Comparison of ENCODE assay signal across 14 cellular contexts in the genomic region with DNA sequence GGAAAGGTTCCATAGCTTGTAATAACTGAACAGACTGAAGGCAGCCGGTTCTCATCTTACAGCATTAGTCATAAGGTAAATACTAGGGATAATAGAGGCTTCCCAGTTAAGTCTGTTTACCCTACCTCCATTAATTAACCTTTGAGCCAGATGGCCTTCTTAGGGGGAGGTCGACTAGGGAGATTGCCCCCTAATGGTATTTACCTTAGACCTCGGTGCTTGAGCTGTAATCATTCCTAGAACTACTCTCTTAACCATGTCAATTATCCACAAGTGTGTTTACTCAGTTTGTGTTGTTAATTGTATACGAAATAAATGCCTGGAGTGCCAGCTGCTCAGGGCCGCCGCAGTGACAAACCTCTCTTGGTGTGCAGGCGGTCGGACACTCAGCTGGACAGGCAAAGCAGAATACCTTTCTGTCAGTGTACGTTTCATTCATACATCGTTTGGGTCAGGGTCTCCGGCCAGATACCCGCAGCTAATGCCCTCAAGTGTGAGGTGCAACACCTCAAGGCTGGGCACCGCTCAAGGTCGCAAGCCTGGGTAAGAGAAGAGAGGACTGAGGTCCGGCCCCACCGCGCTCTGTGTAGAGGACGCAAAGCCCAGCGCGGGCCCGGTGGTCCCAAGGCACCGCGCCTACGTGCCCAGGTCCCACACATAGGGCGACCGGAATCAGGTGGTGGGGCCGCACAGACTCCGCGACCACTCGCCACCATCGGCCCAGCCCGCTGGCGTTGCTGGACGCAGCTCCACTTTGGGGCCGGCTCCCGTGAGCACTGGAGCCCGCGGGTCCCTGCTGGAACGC.
DNase-seq lines count a peak whose midpoint lies in the region; ATAC-seq, FAIRE-seq and TF ChIP-seq lines count a peak whose summit lies in the region.
"Had no signal": no experiment of that assay in that cellular context is flagged by ENCODE, and none has a peak within 500 bp of the region (broad histone marks: within the 10 kb centered on the region; RNA-seq: fewer than 3 reads in every experiment).

No MANE protein-coding gene starts in this region.

- H3K4me3 ChIP-seq in skeletal muscle cell (ENCODE audit: low read depth, low read length), result peak overlapping the region; percentile 43
- H3K4me3 ChIP-seq: GM12878, hepatocyte had no signal

- H3K4me1 Mint-ChIP-seq in T-helper 1 cell treated with Interleukin-12 subunit alpha and Interleukin-12 subunit beta and Interleukin-4 antibody, amounts not matched to agents 30 μg/mL and 1 μg/mL, for 36 hours (ENCODE audit: low read depth), result peaks cover 1% of the 10 kb centered on the region
- H3K4me1 Mint-ChIP-seq in central memory CD8-positive, alpha-beta T cell, result peaks cover 8% of the 10 kb centered on the region
- no peaks in the 10 kb centered on the region for H3K4me1 Mint-ChIP-seq in endothelial cell (ENCODE audit: unreplicated experiment)
- H3K4me1 Mint-ChIP-seq: nephron progenitor cell had no signal

- FAIRE-seq in G401.6 (lab: Jason Lieb, UNC), result peak; percentile 95
- FAIRE-seq in GM12892 (lab: Jason Lieb, UNC), result no peak
- FAIRE-seq: GM12878 had no signal

- no peak for TF ChIP-seq CTCF in endothelial cell (IDR thresholded peaks at IDR 0.05; ENCODE audit: unreplicated experiment)

- H3K36me3 Mint-ChIP-seq in T-helper 1 cell treated with Interleukin-12 subunit alpha and Interleukin-12 subunit beta and Interleukin-4 antibody, amounts not matched to agents 30 μg/mL and 1 μg/mL, for 36 hours (ENCODE audit: low read depth), result no peaks in the 10 kb centered on the region
- peaks cover 11% of the 10 kb centered on the region for H3K36me3 Mint-ChIP-seq in central memory CD8-positive, alpha-beta T cell (ENCODE audit: insufficient read depth)
- peaks cover 3% of the 10 kb centered on the region for H3K36me3 Mint-ChIP-seq in endothelial cell (ENCODE audit: low read depth, unreplicated experiment)

- peaks cover 5% of the 10 kb centered on the region for H3K27me3 Mint-ChIP-seq in T-helper 1 cell treated with Interleukin-12 subunit alpha and Interleukin-12 subunit beta and Interleukin-4 antibody, amounts not matched to agents 30 μg/mL and 1 μg/mL, for 36 hours (ENCODE audit: low read depth)
- no peaks in the 10 kb centered on the region for H3K27me3 Mint-ChIP-seq in central memory CD8-positive, alpha-beta T cell
- no peaks in the 10 kb centered on the region for H3K27me3 Mint-ChIP-seq in endothelial cell (ENCODE audit: unreplicated experiment)

- no peaks in the 10 kb centered on the region for H3K9me3 Mint-ChIP-seq in T-helper 1 cell treated with Interleukin-12 subunit alpha and Interleukin-12 subunit beta and Interleukin-4 antibody, amounts not matched to agents 30 μg/mL and 1 μg/mL, for 36 hours
- H3K9me3 Mint-ChIP-seq in central memory CD8-positive, alpha-beta T cell, result no peaks in the 10 kb centered on the region
- H3K9me3 Mint-ChIP-seq in endothelial cell (ENCODE audit: unreplicated experiment), result no peaks in the 10 kb centered on the region
- H3K9me3 Mint-ChIP-seq: nephron progenitor cell had no signal

- DNase-seq in T-helper 1 cell (no peak), skeletal muscle cell (ENCODE audit: low read depth) (no peak), GM12892 (ENCODE audit: insufficient read length) (no peak), endothelial cell (ENCODE audit: low spot score) (no peak)
- DNase-seq in central memory CD8-positive, alpha-beta T cell (ENCODE audit: low spot score in 2 of 2), result no peak
- DNase-seq: activated T-cell treated with anti-CD3 and anti-CD28 coated beads, Interleukin-2, amount 50 U/mL, for 48 hours; NCI-H2029 treated with DMSO at 0.1 percent for 48 hours; nephron progenitor cell had no signal

- no peak for ATAC-seq in central memory CD8-positive, alpha-beta T cell (replicated peaks; ENCODE audit: extremely low read depth, poor library complexity, severe bottlenecking)
- no peak for ATAC-seq in HG02885 (IDR thresholded peaks at IDR 0.05; ENCODE audit: poor library complexity, unreplicated experiment)
- ATAC-seq: GM12878, left lung had no signal

- peak overlapping the region; percentile 72 for H3K4me3 Mint-ChIP-seq in T-helper 1 cell treated with Interleukin-12 subunit alpha and Interleukin-12 subunit beta and Interleukin-4 antibody, amounts not matched to agents 30 μg/mL and 1 μg/mL, for 36 hours
- peak overlapping the region; percentile 78 for H3K4me3 Mint-ChIP-seq in central memory CD8-positive, alpha-beta T cell
- H3K4me3 Mint-ChIP-seq in endothelial cell (ENCODE audit: unreplicated experiment), result no peak overlapping the region
- H3K4me3 Mint-ChIP-seq: nephron progenitor cell had no signal

- no peak for TF ChIP-seq POLR2A in GM12892 (IDR thresholded peaks at IDR 0.05; ENCODE audit: low read depth, low read length)

- no peak overlapping the region for H3K27ac Mint-ChIP-seq in T-helper 1 cell treated with Interleukin-12 subunit alpha and Interleukin-12 subunit beta and Interleukin-4 antibody, amounts not matched to agents 30 μg/mL and 1 μg/mL, for 36 hours
- H3K27ac Mint-ChIP-seq in central memory CD8-positive, alpha-beta T cell (ENCODE audit: low read depth), result peak overlapping the region; percentile 94
- no peak overlapping the region for H3K27ac Mint-ChIP-seq in endothelial cell (ENCODE audit: unreplicated experiment)
- H3K27ac Mint-ChIP-seq: nephron progenitor cell had no signal
